1 cellular context compared by ENCODE assay signal in genomic region chr6:144953552-144954240, GRCh38.
TF ChIP-seq lines count a peak whose summit lies in the region.

No MANE protein-coding gene starts in this region.

TF ChIP-seq in H1, 55 proteins besides CTCF, POLR2A, EP300 and RAD21:
- TF ChIP-seq CBX8 (IDR thresholded peaks at IDR 0.05; ENCODE audit: borderline replicate concordance, low read depth, low read length) (no peak), HDAC6 (IDR thresholded peaks at IDR 0.05; ENCODE audit: low read depth, low read length) (no peak), SIX5 (IDR thresholded peaks at IDR 0.05; ENCODE audit: low read depth, low read length) (no peak), YY1 (IDR thresholded peaks at IDR 0.05; ENCODE audit: low read depth, low read length) (no peak), BACH1 (IDR thresholded peaks at IDR 0.05; ENCODE audit: low read length) (no peak), RFX5 (IDR thresholded peaks at IDR 0.05; ENCODE audit: borderline replicate concordance, low read depth, low read length) (no peak), ASH2L (IDR thresholded peaks at IDR 0.05; ENCODE audit: low read length) (no peak)
